ENCODE assay signal across 3 cellular contexts in genomic region chr7:121489440-121489839, GRCh38.
A peak's percentile ranks its signal among the peaks of the same experiment; 100 is the strongest.
TF ChIP-seq lines count a peak whose summit lies in the region.

No MANE protein-coding gene starts in this region.

TF ChIP-seq in GM23338, 12 proteins besides CTCF, POLR2A, EP300 and RAD21 (continues in another document):
- TF ChIP-seq ZNF114 (CRISPR knock-in tag; IDR thresholded peaks at IDR 0.05) (no peak), ZNF462 (CRISPR knock-in tag; IDR thresholded peaks at IDR 0.05) (no peak), JUNB (IDR thresholded peaks at IDR 0.05; ENCODE audit: unreplicated experiment) (no peak), CREB1 (CRISPR knock-in tag; IDR thresholded peaks at IDR 0.05; ENCODE audit: low read depth) (no peak), EZH2phosphoT487 (IDR thresholded peaks at IDR 0.05; ENCODE audit: unreplicated experiment) (no peak), STAT1 (IDR thresholded peaks at IDR 0.05; ENCODE audit: unreplicated experiment) (no peak), NANOG (IDR thresholded peaks at IDR 0.05; ENCODE audit: borderline replicate concordance) (no peak)

TF ChIP-seq in HCT116, 20 proteins besides CTCF, POLR2A, EP300 and RAD21:
- TF ChIP-seq YY1 (IDR thresholded peaks at IDR 0.05; ENCODE audit: extremely low read depth, insufficient replicate concordance, low read depth, low read length) (no peak), EZH2 (IDR thresholded peaks at IDR 0.05) (no peak), REST (IDR thresholded peaks at IDR 0.05; ENCODE audit: low read depth) (no peak), POLR2AphosphoS5 (IDR thresholded peaks at IDR 0.05; ENCODE audit: low read depth, low read length) (no peak), ZBTB33 (IDR thresholded peaks at IDR 0.05; ENCODE audit: extremely low read depth, insufficient replicate concordance, low read length) (no peak), EZH2phosphoT487 (IDR thresholded peaks at IDR 0.05; ENCODE audit: borderline replicate concordance) (no peak), ZFX (IDR thresholded peaks at IDR 0.05) (no peak), MAX (IDR thresholded peaks at IDR 0.05) (no peak), TCF7L2 (IDR thresholded peaks at IDR 0.05; ENCODE audit: borderline replicate concordance, extremely low read depth, insufficient read depth, insufficient read length) (no peak), CBX3 (IDR thresholded peaks at IDR 0.05; ENCODE audit: low read depth) (no peak)

TF ChIP-seq in H1, 55 proteins besides CTCF, POLR2A, EP300 and RAD21:
- TF ChIP-seq JUND (IDR thresholded peaks at IDR 0.05; ENCODE audit: low read length) (no peak), GABPA (IDR thresholded peaks at IDR 0.05; ENCODE audit: borderline replicate concordance, insufficient read depth, low read length) (no peak), SP1 (IDR thresholded peaks at IDR 0.05; ENCODE audit: low read depth, low read length) (0 out of 2 replicates have a peak, but pooled peaks have one; percentile 11), RBBP5 (IDR thresholded peaks at IDR 0.05; ENCODE audit: borderline replicate concordance, low read depth, low read length) (no peak), TCF12 (IDR thresholded peaks at IDR 0.05; ENCODE audit: low read depth, low read length) (no peak), PHF8 (conservative IDR thresholded peaks at IDR 0.05; ENCODE audit: low read depth, low read length) (no peak)
TF ChIP-seq in H1: peak in this region for 1.
